ENCODE assay signal across 8 cellular contexts in genomic region chr5:112418412-112419049, GRCh38. TPM values are rescaled to one million over a fixed set of nuclear protein-coding genes. Genes with fewer than 3 reads are reported as not detected.
DNase-seq lines count a peak whose midpoint lies in the region; ATAC-seq lines count a peak whose summit lies in the region.

No MANE protein-coding gene starts in this region.

- H3K9ac ChIP-seq in iPS-18a (ENCODE audit: low read length), result no peak overlapping the region

- peaks cover 52% of the 10 kb centered on the region for H3K27me3 ChIP-seq in iPS-18a (ENCODE audit: control insufficient read depth, insufficient read depth, low read length)

- H3K4me1 Mint-ChIP-seq in activated naive CD4-positive, alpha-beta T cell treated with anti-CD3 and anti-CD28 coated beads, Interleukin-2, amount 50 U/mL, for 24 hours, result peaks cover 9% of the 10 kb centered on the region
- H3K4me1 Mint-ChIP-seq in activated naive CD8-positive, alpha-beta T cell treated with anti-CD3 and anti-CD28 coated beads, Interleukin-2, amount 10 ng/mL, durations not matched to agents 7 days and 5 days, result peaks cover 7% of the 10 kb centered on the region

- H3K9me3 ChIP-seq in iPS-18a (ENCODE audit: control insufficient read depth, low read depth, low read length), result no peaks in the 10 kb centered on the region

- H3K36me3 Mint-ChIP-seq in activated naive CD4-positive, alpha-beta T cell treated with anti-CD3 and anti-CD28 coated beads, Interleukin-2, amount 50 U/mL, for 24 hours, result no peaks in the 10 kb centered on the region
- H3K36me3 Mint-ChIP-seq in activated naive CD8-positive, alpha-beta T cell treated with anti-CD3 and anti-CD28 coated beads, Interleukin-2, amount 10 ng/mL, durations not matched to agents 7 days and 5 days, result no peaks in the 10 kb centered on the region

- H3K4me3 ChIP-seq in iPS-18a (ENCODE audit: low read length), result peak overlapping the region; percentile 79

- H3K27me3 Mint-ChIP-seq in activated naive CD4-positive, alpha-beta T cell treated with anti-CD3 and anti-CD28 coated beads, Interleukin-2, amount 50 U/mL, for 24 hours, result peaks cover 39% of the 10 kb centered on the region
- peaks cover 67% of the 10 kb centered on the region for H3K27me3 Mint-ChIP-seq in activated naive CD8-positive, alpha-beta T cell treated with anti-CD3 and anti-CD28 coated beads, Interleukin-2, amount 10 ng/mL, durations not matched to agents 7 days and 5 days

- H3K27ac Mint-ChIP-seq in activated naive CD4-positive, alpha-beta T cell treated with anti-CD3 and anti-CD28 coated beads, Interleukin-2, amount 50 U/mL, for 24 hours, result no peak overlapping the region
- H3K27ac Mint-ChIP-seq in activated naive CD8-positive, alpha-beta T cell treated with anti-CD3 and anti-CD28 coated beads, Interleukin-2, amount 10 ng/mL, durations not matched to agents 7 days and 5 days, result no peak overlapping the region

- peak overlapping the region; percentile 69 for H3K4me3 Mint-ChIP-seq in activated naive CD4-positive, alpha-beta T cell treated with anti-CD3 and anti-CD28 coated beads, Interleukin-2, amount 50 U/mL, for 24 hours
- H3K4me3 Mint-ChIP-seq in activated naive CD8-positive, alpha-beta T cell treated with anti-CD3 and anti-CD28 coated beads, Interleukin-2, amount 10 ng/mL, durations not matched to agents 7 days and 5 days, result peak overlapping the region; percentile 69

- no peak for DNase-seq in activated naive CD4-positive, alpha-beta T cell (lab: John Stamatoyannopoulos, UW)
- DNase-seq in activated naive CD8-positive, alpha-beta T cell treated with anti-CD3 and anti-CD28 coated beads, Interleukin-2, amount 10 ng/mL, durations not matched to agents 7 days and 5 days, result peak; percentile 32
- peak; percentile 25 for DNase-seq in stimulated activated CD8-positive, alpha-beta memory T cell treated with anti-CD3 and anti-CD28 coated beads, Interleukin-4, amount 100 ng/mL, for 48 hours
- DNase-seq in COLO829 (ENCODE audit: low spot score), result no peak

- POLR2A ChIA-PET in activated naive CD8-positive, alpha-beta T cell treated with anti-CD3 and anti-CD28 coated beads, Interleukin-2, amount 10 ng/mL, durations not matched to agents 7 days and 5 days (lab: Charles Lee), result no interaction called here

- no peaks in the 10 kb centered on the region for H3K36me3 ChIP-seq in iPS-18a (ENCODE audit: control insufficient read depth, low read depth, low read length)

- ATAC-seq in activated naive CD8-positive, alpha-beta T cell treated with anti-CD3 and anti-CD28 coated beads, Interleukin-2, amount 10 ng/mL, durations not matched to agents 7 days and 5 days (ENCODE audit: low read depth), result no peak
- no peak for ATAC-seq in GM19351 (IDR thresholded peaks at IDR 0.05; ENCODE audit: unreplicated experiment)
- no peak for ATAC-seq in GM18861 (IDR thresholded peaks at IDR 0.05; ENCODE audit: unreplicated experiment)

- H3K27ac ChIP-seq in iPS-18a (ENCODE audit: low read length), result no peak overlapping the region

- no peaks in the 10 kb centered on the region for H3K9me3 Mint-ChIP-seq in activated naive CD4-positive, alpha-beta T cell treated with anti-CD3 and anti-CD28 coated beads, Interleukin-2, amount 50 U/mL, for 24 hours
- H3K9me3 Mint-ChIP-seq in activated naive CD8-positive, alpha-beta T cell treated with anti-CD3 and anti-CD28 coated beads, Interleukin-2, amount 10 ng/mL, durations not matched to agents 7 days and 5 days, result no peaks in the 10 kb centered on the region

- peaks cover 8% of the 10 kb centered on the region for H3K4me1 ChIP-seq in iPS-18a (ENCODE audit: control insufficient read depth, low read depth, low read length)

RNA-seq across cellular contexts. Expression of gene EPB41L4A, which starts 0.5 kb away (rescaled TPM):
- total RNA-seq in activated naive CD8-positive, alpha-beta T cell treated with anti-CD3 and anti-CD28 coated beads, Interleukin-2, amount 10 ng/mL, durations not matched to agents 7 days and 5 days, result 1 to 10 TPM in 1 of 2 experiments, under 1 TPM in 1; 0.11 to 1.0 TPM

Comparison
In these comparisons a context has a peak if more than half of its experiments do, and no peak if none do; other contexts are left out.
1. DNase-seq: peak in activated naive CD8-positive, alpha-beta T cell treated with anti-CD3 and anti-CD28 coated beads, Interleukin-2, amount 10 ng/mL, durations not matched to agents 7 days and 5 days (single experiment) and stimulated activated CD8-positive, alpha-beta memory T cell treated with anti-CD3 and anti-CD28 coated beads, Interleukin-4, amount 100 ng/mL, for 48 hours (single experiment); none in activated naive CD4-positive, alpha-beta T cell (0 of 4) and COLO829 (single experiment).